Comparison of ENCODE assay signal across 6 cellular contexts in the genomic region with DNA sequence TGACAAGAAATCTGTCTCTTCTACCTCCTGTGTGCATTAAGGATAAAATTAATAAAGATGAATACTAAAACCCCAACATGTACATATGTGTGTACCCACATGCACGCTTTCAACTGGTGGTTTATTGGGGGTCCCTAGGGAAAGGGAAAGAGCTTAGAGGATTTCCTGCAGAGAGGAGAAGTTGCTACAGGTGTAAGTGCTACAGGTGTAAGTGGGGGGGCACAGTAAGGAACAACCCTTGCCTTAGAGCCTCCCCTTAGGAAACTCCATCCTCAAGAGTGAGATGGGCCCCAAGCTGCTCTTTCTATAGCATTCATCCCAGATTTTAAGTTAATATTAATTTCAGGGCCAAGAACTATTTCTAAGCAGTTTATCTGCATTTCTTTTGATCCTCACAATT.
"Had no signal": no experiment of that assay in that cellular context is flagged by ENCODE, and none has a peak within 500 bp of the region (broad histone marks: within the 10 kb centered on the region; RNA-seq: fewer than 3 reads in every experiment).

No MANE protein-coding gene starts in this region.

- DNase-seq: IMR-90, KBM-7, KG1 had no signal

- H3K27ac ChIP-seq: HL-60, KMS-11 had no signal

- H3K4me3 ChIP-seq: K562 had no signal

- H3K9ac ChIP-seq: KMS-11 had no signal

- H3K4me2 ChIP-seq: KMS-11 had no signal
